Comparison of ENCODE assay signal across 8 cellular contexts in genomic region chr7:101817031-101817929, GRCh38. TPM values are rescaled to one million over a fixed set of nuclear protein-coding genes. Genes with fewer than 3 reads are reported as not detected.
A peak's percentile ranks its signal among the peaks of the same experiment; 100 is the strongest.
DNase-seq lines count a peak whose midpoint lies in the region; ATAC-seq and TF ChIP-seq lines count a peak whose summit lies in the region.

CUX1 (plus strand) TSS chr7:101817626; CDS start chr7:101817640, 14 bp downstream.

- CTCF ChIA-PET in AG04450 (lab: Charles Lee) = interaction anchor here (0.8 kb wide), 1 partner anchor 420 kb away, joined by 3 read pairs; no protein-coding TSS in a partner anchor
- CTCF ChIA-PET in mammary epithelial cell (lab: Charles Lee; ENCODE audit: low non-redundant PET) = no interaction called here

- H3K9ac ChIP-seq in mammary epithelial cell (ENCODE audit: insufficient read depth, low read length) = peak within 1 kb of the TSS; percentile 32

- TF ChIP-seq CTCF in AG04450 (IDR thresholded peaks at IDR 0.05; ENCODE audit: low read depth, low read length) (0 out of 2 replicates have a peak, but pooled peaks have one; percentile 9), mammary epithelial cell (conservative IDR thresholded peaks at IDR 0.05 in 1 of 2, IDR thresholded peaks at IDR 0.05 in 1 of 2; ENCODE audit: extremely low read depth in 1 of 2, insufficient read depth in 1 of 2, low read depth in 1 of 2, low read length in 2 of 2) (no peak)

- in situ Hi-C loops in HAP-1 (cut with MboI; ENCODE audit: low sequenced_read_pairs) (no loop called here), mammary epithelial cell (cut with MboI; ENCODE audit: low sequenced_read_pairs in 2 of 2) (loop anchor here (10.0 to 25.0 kb wide), 3 partner anchors 72 to 205 kb away; no protein-coding TSS in a partner anchor)

- peaks cover 38% of the 10 kb centered on the region for H3K4me1 ChIP-seq in HAP-1
- peaks cover 16% of the 10 kb centered on the region for H3K4me1 ChIP-seq in mammary epithelial cell (ENCODE audit: insufficient read depth, low read length)

- peaks cover 46% of the 10 kb centered on the region for H3K79me2 ChIP-seq in mammary epithelial cell (ENCODE audit: insufficient read depth, low read length)

- DNase-seq in AG04450 (ENCODE audit: low read depth, low spot score) (no peak), HAP-1 (ENCODE audit: low spot score in 2 of 2) (peak in 1 of 2 experiments; percentile 55), mammary epithelial cell (no peak), left colon (peak; percentile 39 to 65), NCI-H1694 treated with DMSO at 0.1 percent for 48 hours (lab: John Stamatoyannopoulos, UW) (no peak)
- peak; percentile 47 for DNase-seq in stimulated activated CD4-positive, alpha-beta T cell treated with anti-CD3 and anti-CD28 coated beads, Interleukin-4, amount 100 ng/mL, for 1 hour

- peak within 1 kb of the TSS; percentile 92 for H3K4me2 ChIP-seq in mammary epithelial cell (ENCODE audit: insufficient read depth, low read depth, low read length)

- ATAC-seq in SK-N-SH treated with all-trans-retinoic acid at 6 μM for 48 hours = peak; percentile 4; the same call in 1 of the 3 replicates
- ATAC-seq in left colon = peak; percentile 47
- ATAC-seq in GM19324 (IDR thresholded peaks at IDR 0.05; ENCODE audit: low FRiP score, unreplicated experiment) = no peak

- H3K9me3 ChIP-seq in AG04450 (ENCODE audit: control insufficient read depth, insufficient read depth, low read length) (no peaks in the 10 kb centered on the region; the same call in 1 of the 2 replicates), HAP-1 (no peaks in the 10 kb centered on the region), mammary epithelial cell (replicated peaks; ENCODE audit: insufficient read depth, low read length) (no peaks in the 10 kb centered on the region)

- no peaks in the 10 kb centered on the region for H4K20me1 ChIP-seq in mammary epithelial cell (ENCODE audit: insufficient read depth, low read length)

- intact Hi-C loops in mammary epithelial cell (cut with micrococcal nuclease) = loop anchor here (10.0 kb wide), 2 partner anchors 248 to 338 kb away; no protein-coding TSS in a partner anchor
- intact Hi-C loops in left colon (cut with DNase I, micrococcal nuclease) = no loop called here

- BruUV-seq in mammary epithelial cell (replicated peaks; lab: Mats Ljungman, UMichigan) = no TSS peak

- POLR2A ChIA-PET in AG04450 (lab: Yijun Ruan, JAX) = interaction anchor here (0.6 kb wide), 1 partner anchor 52 kb away, joined by 3 read pairs; no protein-coding TSS in a partner anchor

- H3K36me3 ChIP-seq in HAP-1 (replicated peaks) = no peaks in the 10 kb centered on the region; the same call in none of the 2 replicates
- H3K36me3 ChIP-seq in mammary epithelial cell (ENCODE audit: insufficient read depth, low read length) = no peaks in the 10 kb centered on the region

- H3K4me3 ChIP-seq in AG04450 (ENCODE audit: low read depth, low read length) = peak within 1 kb of the TSS; percentile 65
- peak within 1 kb of the TSS; percentile 58 for H3K4me3 ChIP-seq in HAP-1
- peak within 1 kb of the TSS; percentile 64 to 79 (median 65) for H3K4me3 ChIP-seq in mammary epithelial cell (replicated peaks in 1 of 3; ENCODE audit: insufficient read depth in 1 of 3, low read depth in 2 of 3, low read length in 3 of 3)

- dilution Hi-C loops in mammary epithelial cell (cut with HindIII; ENCODE audit: low sequenced_read_pairs) = no loop called here

- H2AFZ ChIP-seq in mammary epithelial cell (ENCODE audit: low read depth, low read length) = peak within 1 kb of the TSS; percentile 59

- 38% methylated on average over 7 of the region's 100 CpGs for WGBS in mammary epithelial cell (ENCODE audit: low coverage, missing lambda C conversion rate)

- H3K27ac ChIP-seq in AG04450 (ENCODE audit: low read depth, low read length) = no peak within 1 kb of the TSS
- no peak within 1 kb of the TSS for H3K27ac ChIP-seq in mammary epithelial cell (ENCODE audit: insufficient read depth, low read depth, low read length)

- H3K27me3 ChIP-seq in AG04450 (ENCODE audit: control insufficient read depth, insufficient read depth, low read length) (no peaks in the 10 kb centered on the region), HAP-1 (ENCODE audit: low read depth) (no peaks in the 10 kb centered on the region), mammary epithelial cell (ENCODE audit: insufficient read depth, low read length) (no peaks in the 10 kb centered on the region)

TF ChIP-seq in SK-N-SH treated with all-trans-retinoic acid at 6 μM for 48 hours, 23 proteins besides CTCF, POLR2A, EP300 and RAD21:
- TF ChIP-seq OSR1 (CRISPR knock-in tag; IDR thresholded peaks at IDR 0.05) = no peak
- no peak for TF ChIP-seq SNAI2 (CRISPR knock-in tag; IDR thresholded peaks at IDR 0.05)
- no peak for TF ChIP-seq ZNF8 (CRISPR knock-in tag; IDR thresholded peaks at IDR 0.05)
- TF ChIP-seq ZFP3 (CRISPR knock-in tag; IDR thresholded peaks at IDR 0.05) = no peak
- TF ChIP-seq TCF4 (CRISPR knock-in tag; IDR thresholded peaks at IDR 0.05; ENCODE audit: borderline replicate concordance) = no peak
- no peak for TF ChIP-seq PPARA (CRISPR knock-in tag; IDR thresholded peaks at IDR 0.05; ENCODE audit: borderline replicate concordance)
- no peak for TF ChIP-seq ZNF70 (CRISPR knock-in tag; IDR thresholded peaks at IDR 0.05)
- no peak for TF ChIP-seq CSDC2 (CRISPR knock-in tag; IDR thresholded peaks at IDR 0.05)
- TF ChIP-seq PATZ1 (CRISPR knock-in tag; IDR thresholded peaks at IDR 0.05; ENCODE audit: borderline replicate concordance) = no peak
- TF ChIP-seq ZC3H10 (CRISPR knock-in tag; IDR thresholded peaks at IDR 0.05) = no peak
TF ChIP-seq in SK-N-SH treated with all-trans-retinoic acid at 6 μM for 48 hours: peak in this region for 0.

RNA-seq across cellular contexts. Expression of gene CUX1, which starts in this region (rescaled TPM):
- polyA plus RNA-seq in AG04450 (2011; rRNA removed) = 29.7 and 33.8 TPM in 2 replicates
- polyA minus RNA-seq in AG04450 (2011; rRNA and poly(A)+ RNA removed) = 27.6 and 29.0 TPM in 2 replicates
- total RNA-seq in mammary epithelial cell = 10 to 100 TPM; 23.0 to 45.6 TPM
- polyA plus RNA-seq in mammary epithelial cell = 13.5 TPM
- polyA minus RNA-seq in mammary epithelial cell = 14.4 TPM
- total RNA-seq in left colon = 100 to 1,000 TPM; 122 to 131 TPM

Comparison
In these comparisons a context has a peak if more than half of its experiments do, and no peak if none do; other contexts are left out.
1. DNase-seq: peak in left colon (2 of 2) and stimulated activated CD4-positive, alpha-beta T cell treated with anti-CD3 and anti-CD28 coated beads, Interleukin-4, amount 100 ng/mL, for 1 hour (single experiment); none in AG04450 (single experiment), mammary epithelial cell (single experiment) and NCI-H1694 treated with DMSO at 0.1 percent for 48 hours (single experiment).
2. Peak in every context shown above with its lines, with median percentiles within 50 percentile points of each other: H3K4me3 ChIP-seq.